ENCODE assay signal across 7 cellular contexts in genomic region chr17:20677479-20677878, GRCh38.
DNase-seq lines count a peak whose midpoint lies in the region; ATAC-seq and TF ChIP-seq lines count a peak whose summit lies in the region.
"Not testable (repeated sequence)": the region's sequence is repeated elsewhere in the genome, so short reads cannot be mapped to it uniquely, and the experiment has no call there.

No MANE protein-coding gene starts in this region.

- CTCF ChIA-PET in activated B cell treated with CpG ODN at 0.5 μM for 24 hours (lab: Charles Lee), result not testable (repeated sequence)

- not testable (repeated sequence) for H3K27me3 Mint-ChIP-seq in IgD-negative memory B cell; activated B cell treated with CpG ODN at 0.5 μM for 24 hours; memory B cell; stimulated activated naive B cell treated with anti-CD40 and anti-IgM and Interleukin-4, amounts not matched to agents 10 μg/mL and 1 μg/mL and 100 μg/mL, for 72 hours

- H3K27ac Mint-ChIP-seq in IgD-negative memory B cell (peak overlapping the region; percentile 91 to 98 (median 97)), activated B cell treated with CpG ODN at 0.5 μM for 24 hours (peak overlapping the region; percentile 92), memory B cell (peak overlapping the region; percentile 84)
- H3K27ac Mint-ChIP-seq in stimulated activated naive B cell treated with anti-CD40 and anti-IgM and Interleukin-4, amounts not matched to agents 10 μg/mL and 1 μg/mL and 100 μg/mL, for 72 hours, result peak overlapping the region; percentile 22

- POLR2A ChIA-PET in activated B cell treated with CpG ODN at 0.5 μM for 24 hours (lab: Charles Lee), result not testable (repeated sequence)

- H3K9me3 Mint-ChIP-seq in IgD-negative memory B cell; activated B cell treated with CpG ODN at 0.5 μM for 24 hours; memory B cell; stimulated activated naive B cell treated with anti-CD40 and anti-IgM and Interleukin-4, amounts not matched to agents 10 μg/mL and 1 μg/mL and 100 μg/mL, for 72 hours: not testable (repeated sequence)

- H3K4me1 Mint-ChIP-seq in IgD-negative memory B cell, result peaks cover 17 to 46% (median 38%) of the 10 kb centered on the region in 3 donors
- peaks cover 68% of the 10 kb centered on the region for H3K4me1 Mint-ChIP-seq in activated B cell treated with CpG ODN at 0.5 μM for 24 hours
- peaks cover 41% of the 10 kb centered on the region for H3K4me1 Mint-ChIP-seq in memory B cell
- H3K4me1 Mint-ChIP-seq in stimulated activated naive B cell treated with anti-CD40 and anti-IgM and Interleukin-4, amounts not matched to agents 10 μg/mL and 1 μg/mL and 100 μg/mL, for 72 hours, result peaks cover 19 to 60% of the 10 kb centered on the region in 2 donors

- peak; percentile 35 for DNase-seq in GM12864 (ENCODE audit: low read depth)
- peak; percentile 19 for DNase-seq in NAMALWA (ENCODE audit: low spot score)
- peak; percentile 23 for DNase-seq in NCI-H748 treated with DMSO at 0.1 percent for 48 hours (lab: John Stamatoyannopoulos, UW)
- peak; percentile 29 for DNase-seq in activated B cell treated with CpG ODN at 0.5 μM for 24 hours
- peak in 1 of 2 donors; percentile 38 for DNase-seq in memory B cell (ENCODE audit: low spot score in 2 of 2)
- not testable (repeated sequence) for DNase-seq in stimulated activated naive B cell treated with anti-CD40 and anti-IgM and Interleukin-4, amounts not matched to agents 10 μg/mL and 1 μg/mL and 100 μg/mL, for 72 hours

- ATAC-seq in activated B cell treated with CpG ODN at 0.5 μM for 24 hours (ENCODE audit: low read depth) (peak; percentile 15), memory B cell (ENCODE audit: low read depth) (peak; percentile 39)
- ATAC-seq in stimulated activated naive B cell treated with anti-CD40 and anti-IgM and Interleukin-4, amounts not matched to agents 10 μg/mL and 1 μg/mL and 100 μg/mL, for 72 hours (replicated peaks), result peak in 1 of 2 donors; percentile 46

- H3K4me3 Mint-ChIP-seq in IgD-negative memory B cell, result peak overlapping the region; percentile 58 to 91 (median 66)
- H3K4me3 Mint-ChIP-seq in activated B cell treated with CpG ODN at 0.5 μM for 24 hours, result peak overlapping the region; percentile 75
- peak overlapping the region; percentile 45 for H3K4me3 Mint-ChIP-seq in memory B cell
- H3K4me3 Mint-ChIP-seq in stimulated activated naive B cell treated with anti-CD40 and anti-IgM and Interleukin-4, amounts not matched to agents 10 μg/mL and 1 μg/mL and 100 μg/mL, for 72 hours, result peak overlapping the region in 1 of 2 donors; percentile 66

- not testable (repeated sequence) for H3K36me3 Mint-ChIP-seq in IgD-negative memory B cell; activated B cell treated with CpG ODN at 0.5 μM for 24 hours (ENCODE audit: low read depth); memory B cell; stimulated activated naive B cell treated with anti-CD40 and anti-IgM and Interleukin-4, amounts not matched to agents 10 μg/mL and 1 μg/mL and 100 μg/mL, for 72 hours

- not testable (repeated sequence) for TF ChIP-seq CTCF in GM12864 (IDR thresholded peaks at IDR 0.05; ENCODE audit: low read depth, low read length, missing control alignments); activated B cell treated with CpG ODN at 0.5 μM for 24 hours (IDR thresholded peaks at IDR 0.05)

- H3K4me3 ChIP-seq in GM12864 (ENCODE audit: low read depth, low read length), result not testable (repeated sequence)

- intact Hi-C loops in activated B cell treated with CpG ODN at 0.5 μM for 24 hours (cut with micrococcal nuclease), result not testable (repeated sequence)

Comparison
In these comparisons a context has a peak if more than half of its experiments do, and no peak if none do; other contexts are left out.
1. H3K27ac Mint-ChIP-seq: peak in every context shown above with its lines; median percentile 97 in IgD-negative memory B cell; 92 in activated B cell treated with CpG ODN at 0.5 μM for 24 hours; 84 in memory B cell; 22 in stimulated activated naive B cell treated with anti-CD40 and anti-IgM and Interleukin-4, amounts not matched to agents 10 μg/mL and 1 μg/mL and 100 μg/mL, for 72 hours.